ENCODE assay signal across 10 cellular contexts in the genomic region with DNA sequence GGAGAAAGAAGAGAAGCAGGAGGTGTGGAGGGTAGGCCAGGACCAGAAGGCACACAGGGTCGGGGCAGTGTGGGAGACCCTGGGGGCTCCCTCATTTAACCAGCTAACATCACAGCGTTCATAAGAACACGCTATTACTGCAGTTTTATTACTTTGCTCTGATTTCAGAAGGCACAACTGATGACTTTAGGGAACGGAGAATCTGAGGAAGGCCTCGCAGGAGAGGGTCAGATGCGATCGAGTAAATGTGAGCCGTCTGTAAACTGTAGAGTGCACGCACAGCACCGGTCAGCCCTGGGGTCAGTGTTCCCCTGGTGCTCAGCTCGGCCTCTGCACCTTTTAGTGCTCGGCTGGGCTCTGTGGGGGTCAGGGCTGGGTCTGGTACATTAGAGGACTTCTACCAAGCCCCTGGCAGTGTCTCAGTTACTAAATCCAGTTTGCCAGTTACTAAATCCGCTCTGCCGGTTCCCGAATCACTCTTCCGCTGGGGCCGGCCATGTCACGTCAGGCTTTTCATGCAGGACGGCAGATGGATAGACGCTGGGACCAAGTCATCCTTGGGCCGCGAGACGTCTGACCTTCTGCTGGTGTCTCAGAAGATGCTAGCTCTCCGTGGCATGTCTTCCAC.
A peak's percentile ranks its signal among the peaks of the same experiment; 100 is the strongest.
DNase-seq lines count a peak whose midpoint lies in the region; TF ChIP-seq lines count a peak whose summit lies in the region.
"Had no signal": no experiment of that assay in that cellular context is flagged by ENCODE, and none has a peak within 500 bp of the region (broad histone marks: within the 10 kb centered on the region; RNA-seq: fewer than 3 reads in every experiment).

No MANE protein-coding gene starts in this region.

- peak overlapping the region; percentile 93 for H3K27ac Mint-ChIP-seq in activated T-cell treated with anti-CD3 and anti-CD28 coated beads, Interleukin-2, amount 50 U/mL, for 24 hours

- peak overlapping the region; percentile 71 for H3K4me3 Mint-ChIP-seq in activated T-cell treated with anti-CD3 and anti-CD28 coated beads, Interleukin-2, amount 50 U/mL, for 24 hours

- peak overlapping the region; percentile 90 for H2BK120ac ChIP-seq in mesenchymal stem cell (ENCODE audit: low read depth, low read length)

- peak overlapping the region; percentile 60 for H3K27ac ChIP-seq in brain microvascular endothelial cell
- peak overlapping the region; percentile 85 for H3K27ac ChIP-seq in mesenchymal stem cell (ENCODE audit: low read length, poor library complexity, severe bottlenecking)
- peak overlapping the region; percentile 43 to 94 (median 80) for H3K27ac ChIP-seq in tibial nerve

- H4K91ac ChIP-seq in mesenchymal stem cell (ENCODE audit: low read length): peak overlapping the region; percentile 95

- H3K36me3 ChIP-seq in brain microvascular endothelial cell (replicated peaks) (peaks cover 9% of the 10 kb centered on the region), mesenchymal stem cell (ENCODE audit: control insufficient read depth in 1 of 2, insufficient read depth in 2 of 2, low read depth in 1 of 2, low read length in 2 of 2) (peaks cover 26 to 39% of the 10 kb centered on the region in 2 experiments), tibial nerve (no peaks in the 10 kb centered on the region)

- WGBS in mesenchymal stem cell: 43% methylated on average over 23 of the region's 24 CpGs
- 47 to 60% methylated on average over 18 to 24 of the region's 24 CpGs for WGBS in tibial nerve, 2 donors

- peaks cover 92% of the 10 kb centered on the region for H3K4me1 Mint-ChIP-seq in activated T-cell treated with anti-CD3 and anti-CD28 coated beads, Interleukin-2, amount 50 U/mL, for 24 hours (ENCODE audit: low read depth)

- peak overlapping the region; percentile 12 for H2BK15ac ChIP-seq in mesenchymal stem cell (ENCODE audit: low read depth, poor library complexity, severe bottlenecking)

- peak overlapping the region; percentile 59 for H2AK5ac ChIP-seq in mesenchymal stem cell (ENCODE audit: low read length, severe bottlenecking)

- peak overlapping the region; percentile 69 to 88 for H2BK12ac ChIP-seq in mesenchymal stem cell (ENCODE audit: low read length in 2 of 2)

- H3K4ac ChIP-seq in mesenchymal stem cell (ENCODE audit: low read depth in 1 of 2, low read length in 2 of 2): peak overlapping the region; percentile 94

- peak overlapping the region; percentile 74 to 92 for H3K18ac ChIP-seq in mesenchymal stem cell (ENCODE audit: low read depth in 1 of 2, low read length in 2 of 2)

- TF ChIP-seq EP300 in tibial nerve (IDR thresholded peaks at IDR 0.05): no peak

- in situ Hi-C loops in brain microvascular endothelial cell (cut with HindIII; ENCODE audit: low pct_ligation_motif_present, low sequenced_read_pairs): loop anchor here (25.0 kb wide), 1 partner anchor 129 kb away; no protein-coding TSS in a partner anchor

- H2AFZ ChIP-seq in mesenchymal stem cell (ENCODE audit: low read depth, low read length): no peak overlapping the region

- H3K4me2 ChIP-seq in mesenchymal stem cell (ENCODE audit: low read length, poor library complexity, severe bottlenecking): no peak overlapping the region

- H3K79me1 ChIP-seq in mesenchymal stem cell (replicated peaks; ENCODE audit: low read length, poor library complexity, severe bottlenecking): peaks cover 19% of the 10 kb centered on the region

- peaks cover 88% of the 10 kb centered on the region for H3K36me3 Mint-ChIP-seq in activated T-cell treated with anti-CD3 and anti-CD28 coated beads, Interleukin-2, amount 50 U/mL, for 24 hours (ENCODE audit: low read depth)

- no peaks in the 10 kb centered on the region for H3K9me3 ChIP-seq in mesenchymal stem cell (ENCODE audit: control insufficient read depth, low read length)
- H3K9me3 ChIP-seq in tibial nerve: no peaks in the 10 kb centered on the region

- no peak for TF ChIP-seq POLR2A in tibial nerve (IDR thresholded peaks at IDR 0.05)

- peak overlapping the region; percentile 93 for H4K8ac ChIP-seq in mesenchymal stem cell (ENCODE audit: low read length)

- H3K14ac ChIP-seq in mesenchymal stem cell (ENCODE audit: low read length in 2 of 2): peak overlapping the region in 1 of 2 experiments; percentile 86

- H3K4me3 ChIP-seq in brain microvascular endothelial cell (ENCODE audit: low read depth, low read length) (no peak overlapping the region), mesenchymal stem cell (ENCODE audit: insufficient read depth in 1 of 2, low read depth in 1 of 2, low read length in 2 of 2) (no peak overlapping the region), tibial nerve (no peak overlapping the region)

- TF ChIP-seq CTCF in brain microvascular endothelial cell (IDR thresholded peaks at IDR 0.05; ENCODE audit: low read depth, low read length, missing control alignments): no peak
- TF ChIP-seq CTCF in tibial nerve (IDR thresholded peaks at IDR 0.05): no peak

- H3K27me3 ChIP-seq in brain microvascular endothelial cell (replicated peaks) (no peaks in the 10 kb centered on the region), mesenchymal stem cell (ENCODE audit: control insufficient read depth in 1 of 2, insufficient read depth in 1 of 2, low read length in 2 of 2) (no peaks in the 10 kb centered on the region), tibial nerve (no peaks in the 10 kb centered on the region)

- peak overlapping the region in 1 of 2 experiments; percentile 89 for H3K23ac ChIP-seq in mesenchymal stem cell (ENCODE audit: low read length in 2 of 2)

- H3K4me1 ChIP-seq in mesenchymal stem cell (ENCODE audit: control insufficient read depth, insufficient read depth, low read depth, low read length) (peaks cover 59% of the 10 kb centered on the region), tibial nerve (peaks cover 2 to 96% (median 76%) of the 10 kb centered on the region in 4 donors)

- no peak for DNase-seq in activated T-cell treated with anti-CD3 and anti-CD28 coated beads, Interleukin-2, amount 50 U/mL, for 24 hours
- no peak for DNase-seq in activated T-cell treated with anti-CD3 and anti-CD28 coated beads for 4 hours
- no peak for DNase-seq in brain microvascular endothelial cell
- DNase-seq in mesenchymal stem cell: no peak
- DNase-seq in tibial nerve (ENCODE audit: low spot score in 2 of 2): no peak
- DNase-seq in NCI-H2171 treated with DMSO at 0.1 percent for 48 hours (lab: John Stamatoyannopoulos, UW): no peak
- no peak for DNase-seq in KG1 (lab: John Stamatoyannopoulos, UW)
- no peak for DNase-seq in AG08396 (ENCODE audit: low spot score)
- DNase-seq: activated CD8-positive, alpha-beta memory T cell treated with anti-CD3 and anti-CD28 coated beads for 24 hours; NCI-H345 had no signal

- H2BK5ac ChIP-seq in mesenchymal stem cell (ENCODE audit: low read depth, low read length, poor library complexity, severe bottlenecking): peak overlapping the region; percentile 53

- H3K9me3 Mint-ChIP-seq in activated T-cell treated with anti-CD3 and anti-CD28 coated beads, Interleukin-2, amount 50 U/mL, for 24 hours: no peaks in the 10 kb centered on the region

- peak overlapping the region; percentile 27 for H3K9ac ChIP-seq in mesenchymal stem cell (ENCODE audit: low read length)

- no peaks in the 10 kb centered on the region for H3K27me3 Mint-ChIP-seq in activated T-cell treated with anti-CD3 and anti-CD28 coated beads, Interleukin-2, amount 50 U/mL, for 24 hours
